In genomic region chr12:99122959-99123358, GRCh38 we compare ENCODE assay signal across 29 cellular contexts.
"Had no signal": no experiment of that assay in that cellular context is flagged by ENCODE, and none has a peak within 500 bp of the region (broad histone marks: within the 10 kb centered on the region; RNA-seq: fewer than 3 reads in every experiment).

No MANE protein-coding gene starts in this region.

- H3K9me3 Mint-ChIP-seq: dendritic cell treated with granulocyte-macrophage colony-stimulating factor and Interleukin-4, amounts not matched to agents 40 ng/mL and 50 ng/mL, for 4 days; endodermal cell; memory B cell had no signal

- FAIRE-seq: endometrium, islet of Langerhans, keratinocyte had no signal

- H3K9me3 ChIP-seq: colonic mucosa, esophagus squamous epithelium, gastrocnemius medialis, heart right ventricle, left lung had no signal

- H3K4me1 Mint-ChIP-seq: memory B cell; naive thymus-derived CD4-positive, alpha-beta T cell had no signal

- H3K4me3 Mint-ChIP-seq: dendritic cell treated with granulocyte-macrophage colony-stimulating factor and Interleukin-4, amounts not matched to agents 40 ng/mL and 50 ng/mL, for 4 days; effector memory CD8-positive, alpha-beta T cell; endodermal cell; memory B cell; naive thymus-derived CD4-positive, alpha-beta T cell had no signal

- H3K27me3 ChIP-seq: colonic mucosa, esophagus squamous epithelium, gastrocnemius medialis, heart right ventricle, left lung had no signal

- H3K27ac ChIP-seq: colonic mucosa, epithelial cell of prostate, esophagus squamous epithelium, gastrocnemius medialis, heart right ventricle, left lung had no signal

- H3K36me3 ChIP-seq: colonic mucosa, esophagus squamous epithelium, gastrocnemius medialis, heart right ventricle, left lung had no signal

- H3K27ac Mint-ChIP-seq: dendritic cell treated with granulocyte-macrophage colony-stimulating factor and Interleukin-4, amounts not matched to agents 40 ng/mL and 50 ng/mL, for 4 days; effector memory CD8-positive, alpha-beta T cell; endodermal cell; memory B cell; naive thymus-derived CD4-positive, alpha-beta T cell had no signal

- H3K27me3 Mint-ChIP-seq: effector memory CD8-positive, alpha-beta T cell; memory B cell had no signal

- H3K36me3 Mint-ChIP-seq: memory B cell; naive thymus-derived CD4-positive, alpha-beta T cell had no signal

- H3K4me1 ChIP-seq: colonic mucosa, esophagus squamous epithelium, gastrocnemius medialis, heart right ventricle, left lung had no signal

- DNase-seq: colonic mucosa; cortex of kidney; effector CD8-positive, alpha-beta T cell; effector memory CD8-positive, alpha-beta T cell; endodermal cell; erythroblast; esophagus squamous epithelium; foreskin fibroblast; foreskin melanocyte; gastrocnemius medialis; glutamatergic neuron; head of caudate nucleus; heart right ventricle; hippocampal formation; left cardiac atrium; left lung; left ventricle myocardium superior; mammary epithelial cell; mesendoderm; midbrain; naive thymus-derived CD4-positive, alpha-beta T cell had no signal

- H3K4me3 ChIP-seq: colonic mucosa, esophagus squamous epithelium, gastrocnemius medialis, heart right ventricle, left lung, lung had no signal

- ATAC-seq: effector memory CD8-positive, alpha-beta T cell; esophagus mucosa; gastrocnemius medialis; heart right ventricle; left cardiac atrium; left lung; left ventricle myocardium superior; naive thymus-derived CD4-positive, alpha-beta T cell had no signal
